Comparison of ENCODE assay signal across 38 cellular contexts in genomic region chr4:7459471-7459870, GRCh38. TPM values are rescaled to one million over a fixed set of nuclear protein-coding genes. Genes with fewer than 3 reads are reported as not detected.
"Had no signal": no experiment of that assay in that cellular context is flagged by ENCODE, and none has a peak within 500 bp of the region (broad histone marks: within the 10 kb centered on the region; RNA-seq: fewer than 3 reads in every experiment).

No MANE protein-coding gene starts in this region.

- H3K4me1 ChIP-seq: adrenal gland, breast epithelium had no signal

- H3K9me3 Mint-ChIP-seq: activated B cell treated with CpG ODN at 0.5 μM for 24 hours; activated CD4-positive, alpha-beta memory T cell treated with anti-CD3 and anti-CD28 coated beads for 36 hours; activated CD4-positive, alpha-beta T cell treated with anti-CD3 and anti-CD28 coated beads, Interleukin-2, amount 10 ng/mL, durations not matched to agents 24 days and 14 days; activated CD8-positive, alpha-beta T cell treated with anti-CD3 and anti-CD28 coated beads for 36 hours; activated naive CD4-positive, alpha-beta T cell treated with anti-CD3 and anti-CD28 coated beads for 36 hours; activated naive CD4-positive, alpha-beta T cell treated with anti-CD3 and anti-CD28 coated beads, Interleukin-2, amount 50 U/mL, for 72 hours; activated naive CD8-positive, alpha-beta T cell treated with anti-CD3 and anti-CD28 coated beads for 36 hours; activated T-cell treated with anti-CD3 and anti-CD28 coated beads, Interleukin-2, amount 50 U/mL, for 4 hours; activated T-cell treated with anti-CD3 and anti-CD28 coated beads, Interleukin-2, amount 50 U/mL, for 72 hours; activated T-helper 1 cell treated with anti-CD3 and anti-CD28 coated beads, Interleukin-12 subunit alpha, Interleukin-12 subunit beta, Interleukin-2, Interleukin-4 antibody, amounts not matched to agents 30 ng/mL and 10 ng/mL and 1 ng/mL, durations not matched to agents 14 hours and 24 hours and 36 hours; activated T-helper 17 cell treated with anti-CD3 and anti-CD28 coated beads, Interleukin-2, amount 50 U/mL, for 72 hours; T-helper 1 cell treated with Interleukin-12 subunit alpha and Interleukin-12 subunit beta and Interleukin-4 antibody, amounts not matched to agents 30 μg/mL and 1 μg/mL, for 36 hours; T-helper 2 cell treated with Interferon-gamma antibody and Interleukin-4, amounts not matched to agents 5 μg/mL and 100 μg/mL, for 36 hours had no signal

- H3K27me3 Mint-ChIP-seq: activated B cell treated with CpG ODN at 0.5 μM for 24 hours; activated CD4-positive, alpha-beta T cell treated with anti-CD3 and anti-CD28 coated beads, Interleukin-2, amount 10 ng/mL, durations not matched to agents 24 days and 14 days; activated CD8-positive, alpha-beta T cell treated with anti-CD3 and anti-CD28 coated beads for 36 hours; activated naive CD8-positive, alpha-beta T cell treated with anti-CD3 and anti-CD28 coated beads for 36 hours had no signal

- H3K9me3 ChIP-seq: adrenal gland, body of pancreas, breast epithelium had no signal

- H3K4me3 Mint-ChIP-seq: activated B cell treated with CpG ODN at 0.5 μM for 24 hours; activated CD4-positive, alpha-beta memory T cell treated with anti-CD3 and anti-CD28 coated beads for 36 hours; activated CD4-positive, alpha-beta T cell treated with anti-CD3 and anti-CD28 coated beads, Interleukin-2, amount 10 ng/mL, durations not matched to agents 24 days and 14 days; activated CD8-positive, alpha-beta T cell treated with anti-CD3 and anti-CD28 coated beads for 36 hours; activated naive CD4-positive, alpha-beta T cell treated with anti-CD3 and anti-CD28 coated beads for 36 hours; activated naive CD8-positive, alpha-beta T cell treated with anti-CD3 and anti-CD28 coated beads for 36 hours; activated T-cell treated with anti-CD3 and anti-CD28 coated beads, Interleukin-2, amount 50 U/mL, for 4 hours; activated T-cell treated with anti-CD3 and anti-CD28 coated beads, Interleukin-2, amount 50 U/mL, for 72 hours; activated T-helper 1 cell treated with anti-CD3 and anti-CD28 coated beads, Interleukin-12 subunit alpha, Interleukin-12 subunit beta, Interleukin-2, Interleukin-4 antibody, amounts not matched to agents 30 ng/mL and 10 ng/mL and 1 ng/mL, durations not matched to agents 14 hours and 24 hours and 36 hours; activated T-helper 17 cell treated with anti-CD3 and anti-CD28 coated beads, Interleukin-2, amount 50 U/mL, for 72 hours; T-helper 1 cell treated with Interleukin-12 subunit alpha and Interleukin-12 subunit beta and Interleukin-4 antibody, amounts not matched to agents 30 μg/mL and 1 μg/mL, for 36 hours; T-helper 2 cell treated with Interferon-gamma antibody and Interleukin-4, amounts not matched to agents 5 μg/mL and 100 μg/mL, for 36 hours had no signal

- H3K4me3 ChIP-seq: adrenal gland, body of pancreas, breast epithelium had no signal

- DNase-seq: activated B cell treated with CpG ODN at 0.5 μM for 24 hours; activated CD4-positive, alpha-beta memory T cell treated with anti-CD3 and anti-CD28 coated beads for 36 hours; activated CD4-positive, alpha-beta T cell treated with anti-CD3 and anti-CD28 coated beads for 4 hours; activated CD4-positive, alpha-beta T cell treated with anti-CD3 and anti-CD28 coated beads, Interleukin-2, amount 10 ng/mL, durations not matched to agents 24 days and 14 days; activated CD4-positive, alpha-beta T cell treated with anti-CD3 and anti-CD28 coated beads, Interleukin-2, amount 50 U/mL, for 1 hour; activated CD4-positive, alpha-beta T cell treated with anti-CD3 and anti-CD28 coated beads, Interleukin-2, amount 50 U/mL, for 4 hours; activated CD4-positive, CD25-positive, alpha-beta regulatory T cell treated with anti-CD3 and anti-CD28 coated beads, Interleukin-2, amount 50 U/mL, for 72 hours; activated CD8-positive, alpha-beta memory T cell treated with anti-CD3 and anti-CD28 coated beads, Interleukin-2, amount 50 U/mL, for 4 hours; activated CD8-positive, alpha-beta T cell treated with anti-CD3 and anti-CD28 coated beads for 36 hours; activated effector memory CD4-positive, alpha-beta T cell treated with anti-CD3 and anti-CD28 coated beads, Interleukin-2, amount 50 U/mL, for 16 hours; activated gamma-delta T cell treated with Interleukin-2 at 50 U/mL for 16 hours; activated naive CD4-positive, alpha-beta T cell; activated naive CD4-positive, alpha-beta T cell treated with anti-CD3 and anti-CD28 coated beads for 36 hours; activated naive CD4-positive, alpha-beta T cell treated with anti-CD3 and anti-CD28 coated beads, Interleukin-2, amount 50 U/mL, for 16 hours; activated naive CD8-positive, alpha-beta T cell treated with anti-CD3 and anti-CD28 coated beads for 36 hours; activated T-cell treated with anti-CD3 and anti-CD28 coated beads for 4 hours; activated T-cell treated with anti-CD3 and anti-CD28 coated beads, Interleukin-2, amount 50 U/mL, for 1 hour; activated T-cell treated with anti-CD3 and anti-CD28 coated beads, Interleukin-2, amount 50 U/mL, for 4 hours; activated T-cell treated with anti-CD3 and anti-CD28 coated beads, Interleukin-2, amount 50 U/mL, for 72 hours; adrenal gland; amniotic stem cell; aorta; body of pancreas; brain microvascular endothelial cell; central memory CD4-positive, alpha-beta T cell; T-helper 2 cell; T-helper 9 cell had no signal

- H3K36me3 ChIP-seq: adrenal gland, brain microvascular endothelial cell, breast epithelium had no signal

- H3K4me1 Mint-ChIP-seq: activated B cell treated with CpG ODN at 0.5 μM for 24 hours; activated CD4-positive, alpha-beta T cell treated with anti-CD3 and anti-CD28 coated beads, Interleukin-2, amount 10 ng/mL, durations not matched to agents 24 days and 14 days; activated naive CD8-positive, alpha-beta T cell treated with anti-CD3 and anti-CD28 coated beads for 36 hours; activated T-helper 17 cell treated with anti-CD3 and anti-CD28 coated beads, Interleukin-2, amount 50 U/mL, for 72 hours had no signal

- H3K36me3 Mint-ChIP-seq: activated CD4-positive, alpha-beta memory T cell treated with anti-CD3 and anti-CD28 coated beads for 36 hours; activated naive CD4-positive, alpha-beta T cell treated with anti-CD3 and anti-CD28 coated beads, Interleukin-2, amount 50 U/mL, for 72 hours; activated naive CD8-positive, alpha-beta T cell treated with anti-CD3 and anti-CD28 coated beads for 36 hours had no signal

- ATAC-seq: activated CD8-positive, alpha-beta T cell treated with anti-CD3 and anti-CD28 coated beads for 36 hours; activated naive CD4-positive, alpha-beta T cell treated with anti-CD3 and anti-CD28 coated beads, Interleukin-2, amount 50 U/mL, for 72 hours; activated T-cell treated with anti-CD3 and anti-CD28 coated beads, Interleukin-2, amount 50 U/mL, for 4 hours; activated T-cell treated with anti-CD3 and anti-CD28 coated beads, Interleukin-2, amount 50 U/mL, for 72 hours; activated T-helper 17 cell treated with anti-CD3 and anti-CD28 coated beads, Interleukin-2, amount 50 U/mL, for 72 hours; body of pancreas had no signal

- H3K27ac ChIP-seq: adrenal gland, body of pancreas, brain microvascular endothelial cell, breast epithelium, VCaP had no signal

- H3K27me3 ChIP-seq: adrenal gland, brain microvascular endothelial cell had no signal

- H3K27ac Mint-ChIP-seq: activated B cell treated with CpG ODN at 0.5 μM for 24 hours; activated CD4-positive, alpha-beta memory T cell treated with anti-CD3 and anti-CD28 coated beads for 36 hours; activated CD4-positive, alpha-beta T cell treated with anti-CD3 and anti-CD28 coated beads, Interleukin-2, amount 10 ng/mL, durations not matched to agents 24 days and 14 days; activated CD8-positive, alpha-beta T cell treated with anti-CD3 and anti-CD28 coated beads for 36 hours; activated naive CD4-positive, alpha-beta T cell treated with anti-CD3 and anti-CD28 coated beads for 36 hours; activated naive CD4-positive, alpha-beta T cell treated with anti-CD3 and anti-CD28 coated beads, Interleukin-2, amount 50 U/mL, for 72 hours; activated naive CD8-positive, alpha-beta T cell treated with anti-CD3 and anti-CD28 coated beads for 36 hours; activated T-cell treated with anti-CD3 and anti-CD28 coated beads, Interleukin-2, amount 50 U/mL, for 72 hours; activated T-helper 1 cell treated with anti-CD3 and anti-CD28 coated beads, Interleukin-12 subunit alpha, Interleukin-12 subunit beta, Interleukin-2, Interleukin-4 antibody, amounts not matched to agents 30 ng/mL and 10 ng/mL and 1 ng/mL, durations not matched to agents 14 hours and 24 hours and 36 hours; activated T-helper 17 cell treated with anti-CD3 and anti-CD28 coated beads, Interleukin-2, amount 50 U/mL, for 72 hours; T-helper 1 cell treated with Interleukin-12 subunit alpha and Interleukin-12 subunit beta and Interleukin-4 antibody, amounts not matched to agents 30 μg/mL and 1 μg/mL, for 36 hours; T-helper 2 cell treated with Interferon-gamma antibody and Interleukin-4, amounts not matched to agents 5 μg/mL and 100 μg/mL, for 36 hours had no signal

RNA-seq across cellular contexts. Expression of gene PSAPL1, which starts 24.7 kb away (rescaled TPM):
- total RNA-seq: activated B cell treated with CpG ODN at 0.5 μM for 24 hours; activated CD4-positive, alpha-beta memory T cell treated with anti-CD3 and anti-CD28 coated beads for 36 hours; activated CD4-positive, alpha-beta T cell treated with anti-CD3 and anti-CD28 coated beads, Interleukin-2, amount 10 ng/mL, durations not matched to agents 24 days and 14 days; activated CD8-positive, alpha-beta memory T cell treated with anti-CD3 and anti-CD28 coated beads for 36 hours; activated CD8-positive, alpha-beta T cell treated with anti-CD3 and anti-CD28 coated beads for 36 hours; activated naive CD4-positive, alpha-beta T cell treated with anti-CD3 and anti-CD28 coated beads for 36 hours; activated naive CD4-positive, alpha-beta T cell treated with anti-CD3 and anti-CD28 coated beads, Interleukin-2, amount 50 U/mL, for 72 hours; activated naive CD8-positive, alpha-beta T cell treated with anti-CD3 and anti-CD28 coated beads for 36 hours; activated T-cell treated with anti-CD3 and anti-CD28 coated beads, Interleukin-2, amount 50 U/mL, for 4 hours; activated T-cell treated with anti-CD3 and anti-CD28 coated beads, Interleukin-2, amount 50 U/mL, for 72 hours; activated T-helper 1 cell treated with anti-CD3 and anti-CD28 coated beads, Interleukin-12 subunit alpha, Interleukin-12 subunit beta, Interleukin-2, Interleukin-4 antibody, amounts not matched to agents 30 ng/mL and 10 ng/mL and 1 ng/mL, durations not matched to agents 14 hours and 24 hours and 36 hours; activated T-helper 17 cell treated with anti-CD3 and anti-CD28 coated beads, Interleukin-2, amount 50 U/mL, for 72 hours; adrenal gland; aorta; astrocyte; cardiac septum; cerebellum had no signal
- polyA plus RNA-seq: aorta had no signal
